13 cellular contexts compared by ENCODE assay signal in genomic region chr12:91182664-91183455, GRCh38. TPM values are rescaled to one million over a fixed set of nuclear protein-coding genes. Genes with fewer than 3 reads are reported as not detected.
A peak's percentile ranks its signal among the peaks of the same experiment; 100 is the strongest.
DNase-seq lines count a peak whose midpoint lies in the region; ATAC-seq and TF ChIP-seq lines count a peak whose summit lies in the region.
"Had no signal": no experiment of that assay in that cellular context is flagged by ENCODE, and none has a peak within 500 bp of the region (broad histone marks: within the 10 kb centered on the region; RNA-seq: fewer than 3 reads in every experiment).

Gene DCN (minus strand): TSS chr12:91182817. CDS start chr12:91178552, 4,265 bp downstream.

- no peak for TF ChIP-seq CTCF in type B pancreatic cell (conservative IDR thresholded peaks at IDR 0.05)

- H3K9ac ChIP-seq in SK-N-MC (ENCODE audit: insufficient read length) = peak within 1 kb of the TSS; percentile 61

- CTCF ChIA-PET in activated CD8-positive, alpha-beta memory T cell treated with anti-CD3 and anti-CD28 coated beads, Interleukin-2, amount 10 ng/mL, durations not matched to agents 7 days and 5 days (lab: Charles Lee) = no interaction called here

- no peaks in the 10 kb centered on the region for H3K36me3 Mint-ChIP-seq in type B pancreatic cell
- H3K36me3 Mint-ChIP-seq in activated CD8-positive, alpha-beta memory T cell treated with anti-CD3 and anti-CD28 coated beads, Interleukin-2, amount 10 ng/mL, durations not matched to agents 7 days and 5 days = no peaks in the 10 kb centered on the region

- peaks cover 0 to 15% of the 10 kb centered on the region in 2 donors for H3K4me1 ChIP-seq in muscle layer of duodenum (ENCODE audit: control insufficient read depth in 1 of 2, insufficient read depth in 2 of 2, low read length in 2 of 2)

- DNase-seq in SK-N-MC (ENCODE audit: low read depth, low spot score) (no peak), fibroblast of the conjunctiva (ENCODE audit: low read depth) (peak; percentile 45), type B pancreatic cell (ENCODE audit: extremely low spot score, unreplicated experiment) (no peak), SW480 (ENCODE audit: low spot score) (no peak)
- no peak for DNase-seq in activated CD8-positive, alpha-beta memory T cell treated with anti-CD3 and anti-CD28 coated beads, Interleukin-2, amount 10 ng/mL, durations not matched to agents 7 days and 5 days
- no peak for DNase-seq in NK-92 treated with Interleukin-12 subunit alpha and Interleukin-12 subunit beta, amount 100 ng/mL, for 24 hours (lab: John Stamatoyannopoulos, UW)
- DNase-seq: activated T-cell treated with anti-CD3 and anti-CD28 coated beads, Interleukin-2, amount 50 U/mL, for 4 hours; endodermal cell; NCI-H2081; stimulated activated naive CD4-positive, alpha-beta T cell treated with Interleukin-2 at 50 U/mL for 16 hours had no signal

- H3K9me3 Mint-ChIP-seq in type B pancreatic cell = no peaks in the 10 kb centered on the region
- H3K9me3 Mint-ChIP-seq in activated CD8-positive, alpha-beta memory T cell treated with anti-CD3 and anti-CD28 coated beads, Interleukin-2, amount 10 ng/mL, durations not matched to agents 7 days and 5 days (ENCODE audit: low read depth) = no peaks in the 10 kb centered on the region
- H3K9me3 Mint-ChIP-seq: activated T-cell treated with anti-CD3 and anti-CD28 coated beads, Interleukin-2, amount 50 U/mL, for 4 hours; endodermal cell had no signal

- no peaks in the 10 kb centered on the region for H3K27me3 ChIP-seq in muscle layer of duodenum (ENCODE audit: low read depth, low read length)

- H3K27me3 Mint-ChIP-seq in type B pancreatic cell = no peaks in the 10 kb centered on the region
- no peaks in the 10 kb centered on the region for H3K27me3 Mint-ChIP-seq in activated CD8-positive, alpha-beta memory T cell treated with anti-CD3 and anti-CD28 coated beads, Interleukin-2, amount 10 ng/mL, durations not matched to agents 7 days and 5 days

- H3K27ac ChIP-seq in SK-N-MC = peak within 1 kb of the TSS; percentile 97
- peak within 1 kb of the TSS; percentile 88 for H3K27ac ChIP-seq in muscle layer of duodenum (ENCODE audit: low read length)

- peak within 1 kb of the TSS; percentile 27 for H3K27ac Mint-ChIP-seq in type B pancreatic cell
- no peak within 1 kb of the TSS for H3K27ac Mint-ChIP-seq in activated CD8-positive, alpha-beta memory T cell treated with anti-CD3 and anti-CD28 coated beads, Interleukin-2, amount 10 ng/mL, durations not matched to agents 7 days and 5 days
- H3K27ac Mint-ChIP-seq: endodermal cell had no signal

- H3K4me3 ChIP-seq in SK-N-MC (peak within 1 kb of the TSS; percentile 79), muscle layer of duodenum (ENCODE audit: low read depth in 1 of 2, low read length in 2 of 2) (peak within 1 kb of the TSS; percentile 43 to 49)

- H3K4me3 Mint-ChIP-seq in type B pancreatic cell = peak within 1 kb of the TSS; percentile 42
- no peak within 1 kb of the TSS for H3K4me3 Mint-ChIP-seq in activated CD8-positive, alpha-beta memory T cell treated with anti-CD3 and anti-CD28 coated beads, Interleukin-2, amount 10 ng/mL, durations not matched to agents 7 days and 5 days
- H3K4me3 Mint-ChIP-seq: activated T-cell treated with anti-CD3 and anti-CD28 coated beads, Interleukin-2, amount 50 U/mL, for 4 hours; endodermal cell had no signal

- H3K9me3 ChIP-seq in SK-N-MC (ENCODE audit: low read depth, low read length) (no peaks in the 10 kb centered on the region), muscle layer of duodenum (ENCODE audit: control insufficient read depth in 1 of 2, low read length in 2 of 2) (no peaks in the 10 kb centered on the region)

- H3K36me3 ChIP-seq in SK-N-MC (ENCODE audit: insufficient read depth, low read length) (no peaks in the 10 kb centered on the region), muscle layer of duodenum (ENCODE audit: control insufficient read depth in 1 of 2, insufficient read depth in 2 of 2, low read length in 2 of 2) (peaks cover 0 to 32% of the 10 kb centered on the region in 2 donors)

- no peak for ATAC-seq in GM21825 (IDR thresholded peaks at IDR 0.05; ENCODE audit: unreplicated experiment)
- ATAC-seq in activated CD8-positive, alpha-beta memory T cell treated with anti-CD3 and anti-CD28 coated beads, Interleukin-2, amount 10 ng/mL, durations not matched to agents 7 days and 5 days = no peak
- ATAC-seq: activated T-cell treated with anti-CD3 and anti-CD28 coated beads, Interleukin-2, amount 50 U/mL, for 4 hours had no signal

- peaks cover 13% of the 10 kb centered on the region for H3K4me1 Mint-ChIP-seq in type B pancreatic cell (ENCODE audit: unreplicated experiment)
- H3K4me1 Mint-ChIP-seq in activated CD8-positive, alpha-beta memory T cell treated with anti-CD3 and anti-CD28 coated beads, Interleukin-2, amount 10 ng/mL, durations not matched to agents 7 days and 5 days = no peaks in the 10 kb centered on the region
- H3K4me1 Mint-ChIP-seq: endodermal cell had no signal

RNA-seq across cellular contexts. Expression of gene DCN, which starts in this region (rescaled TPM):
- total RNA-seq in type B pancreatic cell (ENCODE audit: low replicate concordance) = 75.1 and 167 TPM in 2 replicates
- total RNA-seq in activated CD8-positive, alpha-beta memory T cell treated with anti-CD3 and anti-CD28 coated beads, Interleukin-2, amount 10 ng/mL, durations not matched to agents 7 days and 5 days = not detected
- total RNA-seq: endodermal cell; T-helper 1 cell treated with Interleukin-12 subunit alpha and Interleukin-12 subunit beta and Interleukin-4 antibody, amounts not matched to agents 30 ng/mL and 1 ng/mL, for 36 hours had no signal

Comparison
In these comparisons a context has a peak if more than half of its experiments do, and no peak if none do; other contexts are left out.
1. RNA of gene DCN (total RNA-seq): 75.1 to 167 TPM in type B pancreatic cell; not detected in activated CD8-positive, alpha-beta memory T cell treated with anti-CD3 and anti-CD28 coated beads, Interleukin-2, amount 10 ng/mL, durations not matched to agents 7 days and 5 days; every median in the first group is over 10 times any median in the second.